ENCODE assay signal across 9 cellular contexts in the genomic region with DNA sequence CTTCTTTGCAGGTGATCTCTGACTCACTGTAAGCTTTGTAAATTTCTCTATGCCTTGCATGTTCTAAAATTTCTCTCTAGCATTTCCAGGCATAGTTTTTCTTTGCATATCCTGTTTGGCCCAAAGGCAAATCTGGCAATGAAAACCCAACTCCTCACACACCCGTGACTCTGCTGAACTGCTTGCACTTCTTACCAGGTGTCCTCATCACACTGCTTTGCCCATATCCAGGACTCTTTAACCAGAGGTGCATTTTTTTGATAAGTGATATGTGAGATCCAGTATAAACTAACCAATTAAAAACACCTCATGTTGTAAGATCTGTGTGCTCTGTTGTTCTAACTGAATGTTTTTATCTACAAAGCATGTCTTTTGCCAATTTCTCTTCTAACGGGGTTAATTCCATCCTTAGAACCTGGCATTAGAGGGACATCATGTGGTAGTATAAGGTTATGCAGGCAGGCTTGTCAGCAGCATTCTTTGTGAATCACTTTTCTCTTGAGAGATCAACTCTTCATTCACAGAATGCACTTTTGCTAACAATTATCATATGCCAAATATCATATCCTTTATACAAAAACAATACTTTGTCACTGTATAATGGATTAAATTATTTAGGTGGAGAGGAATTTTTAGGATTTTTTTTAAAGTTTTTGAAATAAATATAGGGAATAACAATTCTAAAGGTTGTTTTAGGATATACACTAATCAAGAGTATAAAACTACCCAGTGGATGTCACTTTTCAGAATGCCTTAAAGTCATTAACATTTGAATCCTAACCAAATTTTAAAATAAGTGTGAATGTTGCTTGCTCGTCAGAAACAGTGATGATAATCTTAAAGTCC. TPM values are rescaled to one million over a fixed set of nuclear protein-coding genes. Genes with fewer than 3 reads are reported as not detected.
DNase-seq lines count a peak whose midpoint lies in the region; ATAC-seq, FAIRE-seq and TF ChIP-seq lines count a peak whose summit lies in the region.
"Had no signal": no experiment of that assay in that cellular context is flagged by ENCODE, and none has a peak within 500 bp of the region (broad histone marks: within the 10 kb centered on the region; RNA-seq: fewer than 3 reads in every experiment).

No MANE protein-coding gene starts in this region.

- FAIRE-seq in endometrium (lab: Jason Lieb, UNC) = peak; percentile 79

- H3K4me3 Mint-ChIP-seq in natural killer cell = no peak overlapping the region
- H3K4me3 Mint-ChIP-seq: activated naive CD4-positive, alpha-beta T cell treated with anti-CD3 and anti-CD28 coated beads, Interleukin-2, amount 50 U/mL, for 24 hours had no signal

- H3K27ac Mint-ChIP-seq in natural killer cell = no peak overlapping the region
- H3K27ac Mint-ChIP-seq: activated naive CD4-positive, alpha-beta T cell treated with anti-CD3 and anti-CD28 coated beads, Interleukin-2, amount 50 U/mL, for 24 hours had no signal

- H3K36me3 Mint-ChIP-seq in natural killer cell = no peaks in the 10 kb centered on the region
- H3K36me3 Mint-ChIP-seq: activated naive CD4-positive, alpha-beta T cell treated with anti-CD3 and anti-CD28 coated beads, Interleukin-2, amount 50 U/mL, for 24 hours had no signal

- no peaks in the 10 kb centered on the region for H3K4me1 Mint-ChIP-seq in natural killer cell
- H3K4me1 Mint-ChIP-seq: activated naive CD4-positive, alpha-beta T cell treated with anti-CD3 and anti-CD28 coated beads, Interleukin-2, amount 50 U/mL, for 24 hours had no signal

- H3K27me3 Mint-ChIP-seq in natural killer cell (ENCODE audit: low read depth in 2 of 2) = no peaks in the 10 kb centered on the region
- H3K27me3 Mint-ChIP-seq: activated naive CD4-positive, alpha-beta T cell treated with anti-CD3 and anti-CD28 coated beads, Interleukin-2, amount 50 U/mL, for 24 hours had no signal

- DNase-seq in DMS79 treated with DMSO at 0.1 percent for 48 hours (lab: John Stamatoyannopoulos, UW) (peak; percentile 20), DMS79 (lab: John Stamatoyannopoulos, UW) (no peak), HPDE6-E6E7 (ENCODE audit: extremely low spot score) (peak; percentile 49), OCI-M1 (lab: John Stamatoyannopoulos, UW) (peak; percentile 72), natural killer cell (no peak), mucosa of gallbladder (ENCODE audit: low spot score) (no peak)

- intact Hi-C loops in natural killer cell (cut with micrococcal nuclease) = loop anchor here (2.0 kb wide), 1 partner anchor 1519 kb away; no protein-coding TSS in a partner anchor

- TF ChIP-seq CTCF in natural killer cell (IDR thresholded peaks at IDR 0.05) = peak; percentile 52

- H3K9me3 Mint-ChIP-seq in natural killer cell = no peaks in the 10 kb centered on the region
- H3K9me3 Mint-ChIP-seq: activated naive CD4-positive, alpha-beta T cell treated with anti-CD3 and anti-CD28 coated beads, Interleukin-2, amount 50 U/mL, for 24 hours had no signal

- ATAC-seq in GM21529 (IDR thresholded peaks at IDR 0.05; ENCODE audit: unreplicated experiment) (peak; percentile 91), natural killer cell (peak; percentile 50 to 61 (median 54))

RNA-seq across cellular contexts. Expression of a gene that starts 20.8 kb away (rescaled TPM):
- total RNA-seq in natural killer cell = 10 to 100 TPM; 60.2 to 63.9 (median 62.0) TPM
- total RNA-seq in mucosa of gallbladder = 28.5 TPM

Comparison
In these comparisons a context has a peak if more than half of its experiments do, and no peak if none do; other contexts are left out.
1. DNase-seq: peak in DMS79 treated with DMSO at 0.1 percent for 48 hours (single experiment), HPDE6-E6E7 (single experiment) and OCI-M1 (single experiment); none in DMS79 (single experiment), natural killer cell (single experiment) and mucosa of gallbladder (single experiment).